In the genomic region with DNA sequence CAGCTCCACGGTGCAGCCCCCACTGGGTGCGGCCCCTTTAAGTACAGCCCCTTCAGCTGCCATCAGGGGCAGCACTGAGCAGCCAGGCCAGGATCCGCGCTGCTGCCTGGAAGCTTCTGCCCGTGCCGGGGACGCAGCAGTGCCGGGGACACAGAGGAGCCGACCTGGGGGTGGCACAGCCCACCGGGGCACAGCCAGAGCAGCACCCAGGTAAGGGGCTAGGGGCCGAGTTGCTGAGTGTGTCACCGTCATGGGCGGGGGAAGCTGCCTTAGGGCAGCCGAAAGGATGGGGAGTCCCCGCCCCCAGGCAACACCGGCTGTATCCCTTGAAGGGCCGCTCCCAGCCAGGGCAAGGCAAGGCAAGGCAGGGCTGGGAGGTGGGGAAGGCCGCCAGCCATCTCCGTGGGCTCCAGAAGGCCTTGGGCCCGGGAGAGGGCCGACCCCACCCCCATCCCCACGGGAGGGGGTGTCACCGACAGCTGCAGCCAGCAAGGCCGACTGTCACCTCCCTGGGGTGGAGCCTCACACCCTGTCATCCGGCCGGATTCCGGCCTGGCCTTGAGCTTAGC, we compare ENCODE assay signal across 1 cellular context.
TF ChIP-seq lines count a peak whose summit lies in the region.
"Not testable (repeated sequence)": the region's sequence is repeated elsewhere in the genome, so short reads cannot be mapped to it uniquely, and the experiment has no call there.

Gene AJM1, plus strand, starts transcription at position 99 of the 569 bp plus-strand sequence. CDS start 1,937 bp downstream, outside the sequence.

TF ChIP-seq in K562, 482 proteins besides CTCF, POLR2A, EP300 and RAD21 (continued from another document and continues in another):
- TF ChIP-seq, protein P1, sequence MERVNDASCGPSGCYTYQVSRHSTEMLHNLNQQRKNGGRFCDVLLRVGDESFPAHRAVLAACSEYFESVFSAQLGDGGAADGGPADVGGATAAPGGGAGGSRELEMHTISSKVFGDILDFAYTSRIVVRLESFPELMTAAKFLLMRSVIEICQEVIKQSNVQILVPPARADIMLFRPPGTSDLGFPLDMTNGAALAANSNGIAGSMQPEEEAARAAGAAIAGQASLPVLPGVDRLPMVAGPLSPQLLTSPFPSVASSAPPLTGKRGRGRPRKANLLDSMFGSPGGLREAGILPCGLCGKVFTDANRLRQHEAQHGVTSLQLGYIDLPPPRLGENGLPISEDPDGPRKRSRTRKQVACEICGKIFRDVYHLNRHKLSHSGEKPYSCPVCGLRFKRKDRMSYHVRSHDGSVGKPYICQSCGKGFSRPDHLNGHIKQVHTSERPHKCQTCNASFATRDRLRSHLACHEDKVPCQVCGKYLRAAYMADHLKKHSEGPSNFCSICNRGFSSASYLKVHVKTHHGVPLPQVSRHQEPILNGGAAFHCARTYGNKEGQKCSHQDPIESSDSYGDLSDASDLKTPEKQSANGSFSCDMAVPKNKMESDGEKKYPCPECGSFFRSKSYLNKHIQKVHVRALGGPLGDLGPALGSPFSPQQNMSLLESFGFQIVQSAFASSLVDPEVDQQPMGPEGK (CRISPR knock-in tag; IDR thresholded peaks at IDR 0.05; ENCODE audit: borderline replicate concordance), result 0 out of 2 replicates have a peak, but pooled peaks have one; percentile 30
- peak; percentile 77 for TF ChIP-seq BHLHE40 (IDR thresholded peaks at IDR 0.05; ENCODE audit: low read length)
- TF ChIP-seq TAF1 (IDR thresholded peaks at IDR 0.05; ENCODE audit: control insufficient read depth, extremely low read depth, insufficient read depth, low read length, severe bottlenecking), result peak; percentile 12
- peak; percentile 97 for TF ChIP-seq FIP1L1 (IDR thresholded peaks at IDR 0.05; ENCODE audit: low read depth, low read length, poor library complexity, severe bottlenecking)
- TF ChIP-seq POLR2G (IDR thresholded peaks at IDR 0.05; ENCODE audit: low read depth, low read length), result peak; percentile 76
- peak in 1 of 2 experiments; percentile 28; a peak in 1 of 4 replicates for TF ChIP-seq HDAC1 (IDR thresholded peaks at IDR 0.05)
- TF ChIP-seq ZBED1 (IDR thresholded peaks at IDR 0.05), result 0 out of 2 replicates have a peak, but pooled peaks have one; percentile 37
- TF ChIP-seq, protein P2, sequence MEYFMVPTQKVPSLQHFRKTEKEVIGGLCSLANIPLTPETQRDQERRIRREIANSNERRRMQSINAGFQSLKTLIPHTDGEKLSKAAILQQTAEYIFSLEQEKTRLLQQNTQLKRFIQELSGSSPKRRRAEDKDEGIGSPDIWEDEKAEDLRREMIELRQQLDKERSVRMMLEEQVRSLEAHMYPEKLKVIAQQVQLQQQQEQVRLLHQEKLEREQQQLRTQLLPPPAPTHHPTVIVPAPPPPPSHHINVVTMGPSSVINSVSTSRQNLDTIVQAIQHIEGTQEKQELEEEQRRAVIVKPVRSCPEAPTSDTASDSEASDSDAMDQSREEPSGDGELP (CRISPR knock-in tag; IDR thresholded peaks at IDR 0.05; ENCODE audit: borderline replicate concordance), result peak; percentile 82
- peak; percentile 88 for TF ChIP-seq TOE1 (IDR thresholded peaks at IDR 0.05; ENCODE audit: borderline replicate concordance)
- TF ChIP-seq TOE1 (CRISPR knock-in tag; IDR thresholded peaks at IDR 0.05; ENCODE audit: borderline replicate concordance, low read depth); NR2C2 (tag; IDR thresholded peaks at IDR 0.05); MYC (IDR thresholded peaks at IDR 0.05; ENCODE audit: low read depth, low read length); ATF1 (CRISPR knock-in tag; IDR thresholded peaks at IDR 0.05): not testable (repeated sequence)
- TF ChIP-seq RBM22 (IDR thresholded peaks at IDR 0.05; ENCODE audit: low read depth, low read length, poor library complexity, severe bottlenecking), result peak; percentile 87
- TF ChIP-seq SMAD4 (CRISPR knock-in tag; conservative IDR thresholded peaks at IDR 0.05), result 0 out of 2 replicates have a peak, but pooled peaks have one; percentile 38
- TF ChIP-seq KLF16 (IDR thresholded peaks at IDR 0.05), result peak; percentile 62; the same call in 1 of the 2 replicates
- TF ChIP-seq, protein P3, sequence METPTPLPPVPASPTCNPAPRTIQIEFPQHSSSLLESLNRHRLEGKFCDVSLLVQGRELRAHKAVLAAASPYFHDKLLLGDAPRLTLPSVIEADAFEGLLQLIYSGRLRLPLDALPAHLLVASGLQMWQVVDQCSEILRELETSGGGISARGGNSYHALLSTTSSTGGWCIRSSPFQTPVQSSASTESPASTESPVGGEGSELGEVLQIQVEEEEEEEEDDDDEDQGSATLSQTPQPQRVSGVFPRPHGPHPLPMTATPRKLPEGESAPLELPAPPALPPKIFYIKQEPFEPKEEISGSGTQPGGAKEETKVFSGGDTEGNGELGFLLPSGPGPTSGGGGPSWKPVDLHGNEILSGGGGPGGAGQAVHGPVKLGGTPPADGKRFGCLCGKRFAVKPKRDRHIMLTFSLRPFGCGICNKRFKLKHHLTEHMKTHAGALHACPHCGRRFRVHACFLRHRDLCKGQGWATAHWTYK (CRISPR knock-in tag; IDR thresholded peaks at IDR 0.05), result peak; percentile 40; the same call in 1 of the 2 replicates
- TF ChIP-seq DNMT1 (IDR thresholded peaks at IDR 0.05), result 0 out of 2 replicates have a peak, but pooled peaks have one; percentile 33
- TF ChIP-seq XRCC5 (IDR thresholded peaks at IDR 0.05; ENCODE audit: low read depth, low read length), result peak; percentile 55; the same call in 1 of the 2 replicates
- peak; percentile 35; the same call in 1 of the 2 replicates for TF ChIP-seq CREM (IDR thresholded peaks at IDR 0.05; ENCODE audit: low read depth)
- TF ChIP-seq NONO (IDR thresholded peaks at IDR 0.05; ENCODE audit: low read depth in 2 of 2, low read length in 1 of 2), result 0 out of 4 replicates have a peak, but pooled peaks of 1 of the 2 experiments have one; percentile 18
- TF ChIP-seq MAZ (CRISPR knock-in tag; conservative IDR thresholded peaks at IDR 0.05 in 1 of 2, IDR thresholded peaks at IDR 0.05 in 1 of 2), result peak; percentile 81 to 83
- TF ChIP-seq, protein P4, sequence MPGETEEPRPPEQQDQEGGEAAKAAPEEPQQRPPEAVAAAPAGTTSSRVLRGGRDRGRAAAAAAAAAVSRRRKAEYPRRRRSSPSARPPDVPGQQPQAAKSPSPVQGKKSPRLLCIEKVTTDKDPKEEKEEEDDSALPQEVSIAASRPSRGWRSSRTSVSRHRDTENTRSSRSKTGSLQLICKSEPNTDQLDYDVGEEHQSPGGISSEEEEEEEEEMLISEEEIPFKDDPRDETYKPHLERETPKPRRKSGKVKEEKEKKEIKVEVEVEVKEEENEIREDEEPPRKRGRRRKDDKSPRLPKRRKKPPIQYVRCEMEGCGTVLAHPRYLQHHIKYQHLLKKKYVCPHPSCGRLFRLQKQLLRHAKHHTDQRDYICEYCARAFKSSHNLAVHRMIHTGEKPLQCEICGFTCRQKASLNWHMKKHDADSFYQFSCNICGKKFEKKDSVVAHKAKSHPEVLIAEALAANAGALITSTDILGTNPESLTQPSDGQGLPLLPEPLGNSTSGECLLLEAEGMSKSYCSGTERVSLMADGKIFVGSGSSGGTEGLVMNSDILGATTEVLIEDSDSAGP (CRISPR knock-in tag; IDR thresholded peaks at IDR 0.05), result peak; percentile 100
- TF ChIP-seq SP1 (CRISPR knock-in tag; IDR thresholded peaks at IDR 0.05), result peak; percentile 49; the same call in 1 of the 2 replicates
- peak; percentile 30; the same call in 1 of the 2 replicates for TF ChIP-seq HCFC1 (IDR thresholded peaks at IDR 0.05; ENCODE audit: low read depth, low read length)
- peak; percentile 43; the same call in 1 of the 2 replicates for TF ChIP-seq RREB1 (CRISPR knock-in tag; IDR thresholded peaks at IDR 0.05)
- TF ChIP-seq EGR1 (conservative IDR thresholded peaks at IDR 0.05), result 0 out of 2 replicates have a peak, but pooled peaks have one; percentile 10
- peak; percentile 45 for TF ChIP-seq VEZF1 (CRISPR knock-in tag; IDR thresholded peaks at IDR 0.05)
- peak; percentile 74 for TF ChIP-seq HMGN3 (IDR thresholded peaks at IDR 0.05; ENCODE audit: borderline replicate concordance, extremely low read depth, insufficient read length, low read depth, low read length)
- TF ChIP-seq NR2C2 (CRISPR knock-in tag; IDR thresholded peaks at IDR 0.05), result peak; percentile 53; the same call in 1 of the 2 replicates
- 0 out of 2 replicates have a peak, but pooled peaks have one; percentile 65 for TF ChIP-seq MYC (CRISPR knock-in tag; IDR thresholded peaks at IDR 0.05; ENCODE audit: borderline replicate concordance, low read depth)
- TF ChIP-seq RB1 (IDR thresholded peaks at IDR 0.05; ENCODE audit: low read depth), result peak; percentile 59
- peak; percentile 55; the same call in 1 of the 2 replicates for TF ChIP-seq TARDBP (IDR thresholded peaks at IDR 0.05)
- TF ChIP-seq, protein P5, sequence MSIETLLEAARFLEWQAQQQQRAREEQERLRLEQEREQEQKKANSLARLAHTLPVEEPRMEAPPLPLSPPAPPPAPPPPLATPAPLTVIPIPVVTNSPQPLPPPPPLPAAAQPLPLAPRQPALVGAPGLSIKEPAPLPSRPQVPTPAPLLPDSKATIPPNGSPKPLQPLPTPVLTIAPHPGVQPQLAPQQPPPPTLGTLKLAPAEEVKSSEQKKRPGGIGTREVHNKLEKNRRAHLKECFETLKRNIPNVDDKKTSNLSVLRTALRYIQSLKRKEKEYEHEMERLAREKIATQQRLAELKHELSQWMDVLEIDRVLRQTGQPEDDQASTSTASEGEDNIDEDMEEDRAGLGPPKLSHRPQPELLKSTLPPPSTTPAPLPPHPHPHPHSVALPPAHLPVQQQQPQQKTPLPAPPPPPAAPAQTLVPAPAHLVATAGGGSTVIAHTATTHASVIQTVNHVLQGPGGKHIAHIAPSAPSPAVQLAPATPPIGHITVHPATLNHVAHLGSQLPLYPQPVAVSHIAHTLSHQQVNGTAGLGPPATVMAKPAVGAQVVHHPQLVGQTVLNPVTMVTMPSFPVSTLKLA (conservative IDR thresholded peaks at IDR 0.05), result peak in 1 of 2 experiments; percentile 53; a peak in 1 of 4 replicates
- peak in 1 of 2 experiments; percentile 91; a peak in 2 of 4 replicates for TF ChIP-seq UBTF (IDR thresholded peaks at IDR 0.05; ENCODE audit: borderline replicate concordance in 1 of 2, low read depth in 2 of 2, low read length in 2 of 2)
- TF ChIP-seq ZFX (CRISPR knock-in tag; IDR thresholded peaks at IDR 0.05), result peak; percentile 50
- peak; percentile 38; the same call in 1 of the 2 replicates for TF ChIP-seq ATF1 (tag; IDR thresholded peaks at IDR 0.05)
- 0 out of 2 replicates have a peak, but pooled peaks have one; percentile 28 for TF ChIP-seq TGIF2 (CRISPR knock-in tag; IDR thresholded peaks at IDR 0.05)
- TF ChIP-seq RHOXF2B (CRISPR knock-in tag; conservative IDR thresholded peaks at IDR 0.05), result 0 out of 2 replicates have a peak, but pooled peaks have one; percentile 29
- peak; percentile 67 for TF ChIP-seq POLR2B (IDR thresholded peaks at IDR 0.05; ENCODE audit: low read depth, partially characterized antibody)
